ENCODE assay signal across 14 cellular contexts in genomic region chr17:39632153-39632941, GRCh38. TPM values are rescaled to one million over a fixed set of nuclear protein-coding genes. Genes with fewer than 3 reads are reported as not detected.
DNase-seq lines count a peak whose midpoint lies in the region; ATAC-seq, FAIRE-seq and TF ChIP-seq lines count a peak whose summit lies in the region.
"Had no signal": no experiment of that assay in that cellular context is flagged by ENCODE, and none has a peak within 500 bp of the region (broad histone marks: within the 10 kb centered on the region; RNA-seq: fewer than 3 reads in every experiment).

No MANE protein-coding gene starts in this region.

- peak; percentile 31 for DNase-seq in COLO668 (lab: John Stamatoyannopoulos, UW; ENCODE audit: unreplicated experiment)
- peak; percentile 61 for DNase-seq in NB4 (ENCODE audit: low read depth)
- DNase-seq in body of pancreas = peak; percentile 64 to 84 (median 78)
- peak in 5 of 6 donors; percentile 65 to 88 (median 78) for DNase-seq in pancreas
- DNase-seq in NOMO-1 treated with dmso at 0.1 percent for 144 hours (lab: John Stamatoyannopoulos, UW; ENCODE audit: unreplicated experiment) = no peak
- DNase-seq in vagina (ENCODE audit: extremely low spot score in 2 of 2) = no peak
- DNase-seq: activated CD4-positive, CD25-positive, alpha-beta regulatory T cell treated with anti-CD3 and anti-CD28 coated beads, Interleukin-2, amount 50 U/mL, for 72 hours; left cardiac atrium; NCI-H1436 treated with DMSO at 0.1 percent for 48 hours; stimulated activated CD4-positive, alpha-beta T cell treated with anti-CD3 and anti-CD28 coated beads, Interleukin-2, amount 100 ng/mL, for 24 hours had no signal

- ATAC-seq in body of pancreas = peak; percentile 68
- ATAC-seq in pancreas = peak; percentile 38 to 60 (median 51)
- no peak for ATAC-seq in HG03139 (IDR thresholded peaks at IDR 0.05; ENCODE audit: unreplicated experiment)
- ATAC-seq in GM21529 (IDR thresholded peaks at IDR 0.05; ENCODE audit: unreplicated experiment) = no peak

- TF ChIP-seq POLR2A in NB4 (IDR thresholded peaks at IDR 0.05; ENCODE audit: extremely low read depth, insufficient read length) = no peak
- peak in 2 of 3 donors; percentile 25 to 30 for TF ChIP-seq POLR2A in body of pancreas (IDR thresholded peaks at IDR 0.05)
- no peak for TF ChIP-seq POLR2A in vagina (IDR thresholded peaks at IDR 0.05)

- TF ChIP-seq CTCF in NB4 (IDR thresholded peaks at IDR 0.05; ENCODE audit: low read depth, low read length) (no peak), body of pancreas (IDR thresholded peaks at IDR 0.05) (peak in 1 of 7 experiments; percentile 1), pancreas (IDR thresholded peaks at IDR 0.05) (no peak), vagina (IDR thresholded peaks at IDR 0.05) (no peak)

- H3K36me3 ChIP-seq in body of pancreas (replicated peaks in 1 of 2; ENCODE audit: insufficient read depth in 1 of 2, low read depth in 2 of 2) = no peaks in the 10 kb centered on the region
- no peaks in the 10 kb centered on the region for H3K36me3 ChIP-seq in pancreas
- H3K36me3 ChIP-seq in vagina = no peaks in the 10 kb centered on the region
- H3K36me3 ChIP-seq: cardiac muscle cell had no signal

- no peaks in the 10 kb centered on the region for H3K27me3 ChIP-seq in body of pancreas
- H3K27me3 ChIP-seq in pancreas = no peaks in the 10 kb centered on the region
- H3K27me3 ChIP-seq in vagina = peaks cover 2% of the 10 kb centered on the region

- H3K4me3 ChIP-seq in NB4 (ENCODE audit: low read depth, low read length) (no peak overlapping the region), body of pancreas (no peak overlapping the region), pancreas (peak overlapping the region in 2 of 4 donors; percentile 9), vagina (no peak overlapping the region)
- H3K4me3 ChIP-seq: cardiac muscle cell had no signal

- H3K27ac ChIP-seq in body of pancreas (peak overlapping the region; percentile 75 to 87 (median 85)), pancreas (peak overlapping the region; percentile 70 to 84 (median 73)), vagina (no peak overlapping the region)
- H3K27ac ChIP-seq: cardiac muscle cell had no signal

- intact Hi-C loops in body of pancreas (cut with DNase I) (no loop called here), pancreas (cut with DNase I) (no loop called here), vagina (cut with DNase I) (loop anchor here (5.0 kb wide), 1 partner anchor 35 kb away; the partner anchor contains the start of genes PNMT and TCAP)

- WGBS in body of pancreas, 2 donors = 24 to 32% methylated on average over 12 of the region's 13 CpGs
- 29 to 43% methylated on average over 13 of the region's 13 CpGs for WGBS in pancreas, 2 donors

- no peak for FAIRE-seq in pancreas (lab: Jason Lieb, UNC)

- H3K4me1 ChIP-seq in body of pancreas (peaks cover 66% of the 10 kb centered on the region), pancreas (peaks cover 4 to 12% (median 6%) of the 10 kb centered on the region in 3 donors), vagina (peaks cover 21% of the 10 kb centered on the region)

- H3K9me3 ChIP-seq in body of pancreas (no peaks in the 10 kb centered on the region), pancreas (no peaks in the 10 kb centered on the region), vagina (no peaks in the 10 kb centered on the region)

RNA-seq across cellular contexts. Expression of gene STARD3, which starts 4.6 kb away (rescaled TPM):
- total RNA-seq in body of pancreas (10 to 100 TPM; 30.1 to 63.9 TPM), pancreas (10 to 100 TPM; 24.4 to 35.7 (median 27.2) TPM), vagina (148 TPM)
- polyA plus RNA-seq in pancreas = 10 to 100 TPM; 64.5 to 73.8 TPM

RNA-seq across cellular contexts. Expression of gene PPP1R1B, which starts 5.6 kb away (rescaled TPM):
- 10 to 100 TPM; 38.4 to 75.8 TPM for total RNA-seq in body of pancreas
- 10 to 100 TPM; 42.8 to 74.3 (median 62.8) TPM for total RNA-seq in pancreas
- 100 to 1,000 TPM in 1 of 2 donors, 10 to 100 TPM in 1; 99.1 to 201 TPM for polyA plus RNA-seq in pancreas
- 9.3 TPM for total RNA-seq in vagina
- total RNA-seq: activated T-helper 2 cell treated with anti-CD3 and anti-CD28 coated beads, Interferon-gamma antibody, Interleukin-2, Interleukin-4, amounts not matched to agents 10 μg/mL and 5 μg/mL and 100 μg/mL, durations not matched to agents 14 hours and 24 hours and 36 hours had no signal

RNA-seq across cellular contexts. Expression of gene NEUROD2, which starts 24.6 kb away (rescaled TPM):
- total RNA-seq in body of pancreas (not detected), pancreas (not detected), vagina (not detected)
- under 1 TPM in 1 of 2 donors, not detected in 1; 0.04 TPM for polyA plus RNA-seq in pancreas
- total RNA-seq: activated T-helper 2 cell treated with anti-CD3 and anti-CD28 coated beads, Interferon-gamma antibody, Interleukin-2, Interleukin-4, amounts not matched to agents 10 μg/mL and 5 μg/mL and 100 μg/mL, durations not matched to agents 14 hours and 24 hours and 36 hours; cardiac muscle cell; left cardiac atrium had no signal
- polyA plus RNA-seq: cardiac muscle cell had no signal

RNA-seq across cellular contexts. Expression of gene TCAP, which starts 32.8 kb away (rescaled TPM):
- under 1 TPM in 1 of 2 donors, not detected in 1; 0.26 TPM for total RNA-seq in body of pancreas
- 1 to 10 TPM in 1 of 6 donors, under 1 TPM in 5; 0.13 to 2.0 (median 0.30) TPM for total RNA-seq in pancreas
- polyA plus RNA-seq in pancreas = 1 to 10 TPM; 1.1 to 3.0 TPM
- 0.49 TPM for total RNA-seq in vagina

RNA-seq across cellular contexts. Expression of gene PNMT, which starts 35.9 kb away (rescaled TPM):
- 1 to 10 TPM; 1.3 to 2.6 TPM for total RNA-seq in body of pancreas
- under 1 TPM in 3 of 6 donors, not detected in 3; 0.16 to 0.64 (median 0.23) TPM for total RNA-seq in pancreas
- polyA plus RNA-seq in pancreas = 10 to 100 TPM in 1 of 2 donors, 1 to 10 TPM in 1; 3.0 to 11.7 TPM
- total RNA-seq in vagina = 5.6 TPM
- total RNA-seq: activated T-helper 2 cell treated with anti-CD3 and anti-CD28 coated beads, Interferon-gamma antibody, Interleukin-2, Interleukin-4, amounts not matched to agents 10 μg/mL and 5 μg/mL and 100 μg/mL, durations not matched to agents 14 hours and 24 hours and 36 hours had no signal

Comparison
In these comparisons a context has a peak if more than half of its experiments do, and no peak if none do; other contexts are left out.
1. DNase-seq: peak in COLO668 (single experiment), NB4 (single experiment), body of pancreas (4 of 4) and pancreas (5 of 6); none in NOMO-1 treated with dmso at 0.1 percent for 144 hours (single experiment) and vagina (0 of 2).
2. POLR2A ChIP-seq: peak in body of pancreas (2 of 3); none in NB4 (single experiment) and vagina (0 of 2).
3. ATAC-seq: peak in body of pancreas (single experiment) and pancreas (4 of 4); none in HG03139 (single experiment) and GM21529 (single experiment).